In the genomic region with DNA sequence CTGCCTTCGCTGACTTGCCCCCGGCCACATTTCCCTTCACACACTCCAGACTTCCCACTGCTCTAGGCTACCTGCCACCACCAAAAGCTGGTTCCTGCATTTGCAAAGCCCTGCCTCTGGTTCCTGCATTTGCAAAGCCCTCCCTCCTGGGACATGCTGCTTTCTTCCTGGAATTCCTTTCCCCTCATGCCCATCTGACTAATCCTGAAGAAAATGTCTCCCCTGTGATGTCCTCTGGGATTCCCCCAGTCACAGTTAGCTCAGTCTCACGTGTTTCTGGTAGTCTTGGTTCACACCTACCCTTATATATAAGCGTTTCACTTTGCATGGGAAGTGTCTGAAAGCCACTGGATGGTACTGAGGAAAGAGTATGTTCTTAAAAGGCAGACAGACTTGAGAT, we compare ENCODE assay signal across 1 cellular context.
A peak's percentile ranks its signal among the peaks of the same experiment; 100 is the strongest.
TF ChIP-seq lines count a peak whose summit lies in the region.

No MANE protein-coding gene starts in this region.

TF ChIP-seq in H1, 55 proteins besides CTCF, POLR2A, EP300 and RAD21:
- TF ChIP-seq RBBP5 (IDR thresholded peaks at IDR 0.05; ENCODE audit: borderline replicate concordance, low read depth, low read length): no peak
- no peak for TF ChIP-seq NRF1 (IDR thresholded peaks at IDR 0.05; ENCODE audit: low read depth, low read length)
- TF ChIP-seq SRF (IDR thresholded peaks at IDR 0.05; ENCODE audit: low read depth, low read length): no peak
- no peak for TF ChIP-seq SAP30 (IDR thresholded peaks at IDR 0.05; ENCODE audit: insufficient read depth, insufficient replicate concordance, low read length)
- TF ChIP-seq CBX5 (IDR thresholded peaks at IDR 0.05; ENCODE audit: low read depth, low read length): no peak
- TF ChIP-seq GABPA (IDR thresholded peaks at IDR 0.05; ENCODE audit: borderline replicate concordance, insufficient read depth, low read length): no peak
- TF ChIP-seq RNF2 (IDR thresholded peaks at IDR 0.05; ENCODE audit: borderline replicate concordance, low read depth, low read length, missing control alignments, poor library complexity, severe bottlenecking): no peak
- TF ChIP-seq, protein P1, sequence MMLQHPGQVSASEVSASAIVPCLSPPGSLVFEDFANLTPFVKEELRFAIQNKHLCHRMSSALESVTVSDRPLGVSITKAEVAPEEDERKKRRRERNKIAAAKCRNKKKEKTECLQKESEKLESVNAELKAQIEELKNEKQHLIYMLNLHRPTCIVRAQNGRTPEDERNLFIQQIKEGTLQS (IDR thresholded peaks at IDR 0.05; ENCODE audit: insufficient read depth, low read depth, low read length): no peak
- no peak for TF ChIP-seq RFX5 (IDR thresholded peaks at IDR 0.05; ENCODE audit: borderline replicate concordance, low read depth, low read length)
- TF ChIP-seq, protein P2, sequence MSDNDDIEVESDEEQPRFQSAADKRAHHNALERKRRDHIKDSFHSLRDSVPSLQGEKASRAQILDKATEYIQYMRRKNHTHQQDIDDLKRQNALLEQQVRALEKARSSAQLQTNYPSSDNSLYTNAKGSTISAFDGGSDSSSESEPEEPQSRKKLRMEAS (IDR thresholded peaks at IDR 0.05): peak; percentile 85
- no peak for TF ChIP-seq RXRA (IDR thresholded peaks at IDR 0.05; ENCODE audit: insufficient read depth, low read depth, low read length)
- TF ChIP-seq POU5F1 (IDR thresholded peaks at IDR 0.05; ENCODE audit: low read depth, low read length): no peak
- TF ChIP-seq, protein P3, sequence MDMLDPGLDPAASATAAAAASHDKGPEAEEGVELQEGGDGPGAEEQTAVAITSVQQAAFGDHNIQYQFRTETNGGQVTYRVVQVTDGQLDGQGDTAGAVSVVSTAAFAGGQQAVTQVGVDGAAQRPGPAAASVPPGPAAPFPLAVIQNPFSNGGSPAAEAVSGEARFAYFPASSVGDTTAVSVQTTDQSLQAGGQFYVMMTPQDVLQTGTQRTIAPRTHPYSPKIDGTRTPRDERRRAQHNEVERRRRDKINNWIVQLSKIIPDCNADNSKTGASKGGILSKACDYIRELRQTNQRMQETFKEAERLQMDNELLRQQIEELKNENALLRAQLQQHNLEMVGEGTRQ (IDR thresholded peaks at IDR 0.05; ENCODE audit: low read length): no peak
- TF ChIP-seq TAF1 (IDR thresholded peaks at IDR 0.05; ENCODE audit: low read depth, low read length): no peak
- no peak for TF ChIP-seq TCF12 (IDR thresholded peaks at IDR 0.05; ENCODE audit: low read depth, low read length)
- no peak for TF ChIP-seq FOSL1 (IDR thresholded peaks at IDR 0.05; ENCODE audit: insufficient read depth, low read depth, low read length)
- TF ChIP-seq ZNF274 (IDR thresholded peaks at IDR 0.05; ENCODE audit: borderline replicate concordance, extremely low read depth, low read length): no peak
- TF ChIP-seq ASH2L (IDR thresholded peaks at IDR 0.05; ENCODE audit: low read length): no peak
- TF ChIP-seq MAFK (IDR thresholded peaks at IDR 0.05; ENCODE audit: low read depth, low read length): no peak
- TF ChIP-seq KDM1A (IDR thresholded peaks at IDR 0.05; ENCODE audit: borderline replicate concordance, low read length): peak; percentile 84; the same call in 1 of the 2 replicates
- no peak for TF ChIP-seq POLR2AphosphoS5 (IDR thresholded peaks at IDR 0.05; ENCODE audit: low read depth, low read length)
- TF ChIP-seq HDAC6 (IDR thresholded peaks at IDR 0.05; ENCODE audit: low read depth, low read length): no peak
- TF ChIP-seq KDM4A (IDR thresholded peaks at IDR 0.05; ENCODE audit: low read depth, low read length, severe bottlenecking): no peak
- TF ChIP-seq JUN (IDR thresholded peaks at IDR 0.05; ENCODE audit: low read depth, low read length): no peak
- TF ChIP-seq TEAD4 (IDR thresholded peaks at IDR 0.05; ENCODE audit: low read depth, low read length): peak; percentile 95
- TF ChIP-seq TBP (IDR thresholded peaks at IDR 0.05; ENCODE audit: low read depth, low read length): peak; percentile 39; the same call in 1 of the 2 replicates
- TF ChIP-seq, protein P4, sequence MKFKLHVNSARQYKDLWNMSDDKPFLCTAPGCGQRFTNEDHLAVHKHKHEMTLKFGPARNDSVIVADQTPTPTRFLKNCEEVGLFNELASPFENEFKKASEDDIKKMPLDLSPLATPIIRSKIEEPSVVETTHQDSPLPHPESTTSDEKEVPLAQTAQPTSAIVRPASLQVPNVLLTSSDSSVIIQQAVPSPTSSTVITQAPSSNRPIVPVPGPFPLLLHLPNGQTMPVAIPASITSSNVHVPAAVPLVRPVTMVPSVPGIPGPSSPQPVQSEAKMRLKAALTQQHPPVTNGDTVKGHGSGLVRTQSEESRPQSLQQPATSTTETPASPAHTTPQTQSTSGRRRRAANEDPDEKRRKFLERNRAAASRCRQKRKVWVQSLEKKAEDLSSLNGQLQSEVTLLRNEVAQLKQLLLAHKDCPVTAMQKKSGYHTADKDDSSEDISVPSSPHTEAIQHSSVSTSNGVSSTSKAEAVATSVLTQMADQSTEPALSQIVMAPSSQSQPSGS (IDR thresholded peaks at IDR 0.05; ENCODE audit: low read length): no peak; the same call in 1 of the 2 replicates
- no peak for TF ChIP-seq SIRT6 (IDR thresholded peaks at IDR 0.05; ENCODE audit: low read length)
- TF ChIP-seq, protein P5, sequence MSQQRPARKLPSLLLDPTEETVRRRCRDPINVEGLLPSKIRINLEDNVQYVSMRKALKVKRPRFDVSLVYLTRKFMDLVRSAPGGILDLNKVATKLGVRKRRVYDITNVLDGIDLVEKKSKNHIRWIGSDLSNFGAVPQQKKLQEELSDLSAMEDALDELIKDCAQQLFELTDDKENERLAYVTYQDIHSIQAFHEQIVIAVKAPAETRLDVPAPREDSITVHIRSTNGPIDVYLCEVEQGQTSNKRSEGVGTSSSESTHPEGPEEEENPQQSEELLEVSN (IDR thresholded peaks at IDR 0.05): peak; percentile 64; the same call in 1 of the 2 replicates
- no peak for TF ChIP-seq CHD1 (IDR thresholded peaks at IDR 0.05; ENCODE audit: low read depth, low read length)
- TF ChIP-seq CTBP2 (IDR thresholded peaks at IDR 0.05; ENCODE audit: borderline replicate concordance, insufficient read depth, insufficient read length, low read length): no peak
- no peak for TF ChIP-seq CBX8 (IDR thresholded peaks at IDR 0.05; ENCODE audit: borderline replicate concordance, low read depth, low read length)
- 0 out of 2 replicates have a peak, but pooled peaks have one; percentile 23 for TF ChIP-seq GTF2F1 (IDR thresholded peaks at IDR 0.05; ENCODE audit: borderline replicate concordance, low read depth, low read length)
- TF ChIP-seq SP1 (IDR thresholded peaks at IDR 0.05; ENCODE audit: low read depth, low read length): 0 out of 2 replicates have a peak, but pooled peaks have one; percentile 38
- TF ChIP-seq SP4 (IDR thresholded peaks at IDR 0.05; ENCODE audit: low read length): no peak
- no peak for TF ChIP-seq EZH2 (IDR thresholded peaks at IDR 0.05; ENCODE audit: low read depth, low read length, severe bottlenecking)
- TF ChIP-seq NANOG (IDR thresholded peaks at IDR 0.05; ENCODE audit: insufficient read depth, low read depth, low read length, poor library complexity, severe bottlenecking): no peak
- TF ChIP-seq BACH1 (IDR thresholded peaks at IDR 0.05; ENCODE audit: low read length): no peak
- TF ChIP-seq TAF7 (optimal IDR thresholded peaks at IDR 0.05; ENCODE audit: borderline replicate concordance, low read depth, low read length): no peak
- no peak for TF ChIP-seq CHD2 (IDR thresholded peaks at IDR 0.05; ENCODE audit: low read length)
- no peak for TF ChIP-seq BRCA1 (IDR thresholded peaks at IDR 0.05; ENCODE audit: low read depth, low read length)
- peak in 1 of 2 experiments; percentile 86; a peak in 1 of 4 replicates for TF ChIP-seq HDAC2 (IDR thresholded peaks at IDR 0.05; ENCODE audit: borderline replicate concordance in 1 of 2, low read depth in 2 of 2, low read length in 2 of 2)
- peak; percentile 32; the same call in 1 of the 2 replicates for TF ChIP-seq JUND (IDR thresholded peaks at IDR 0.05; ENCODE audit: low read length)
- TF ChIP-seq BCL11A (IDR thresholded peaks at IDR 0.05; ENCODE audit: low read depth in 2 of 2, low read length in 2 of 2): no peak
- no peak for TF ChIP-seq KDM5A (IDR thresholded peaks at IDR 0.05; ENCODE audit: low read length)
- TF ChIP-seq CEBPB (IDR thresholded peaks at IDR 0.05; ENCODE audit: low read depth, low read length): no peak
- TF ChIP-seq SIN3A (conservative IDR thresholded peaks at IDR 0.05 in 1 of 2, IDR thresholded peaks at IDR 0.05 in 1 of 2; ENCODE audit: low read depth in 1 of 2, low read length in 2 of 2): 0 out of 4 replicates have a peak, but pooled peaks of 1 of the 2 experiments have one; percentile 44
- TF ChIP-seq SP2 (IDR thresholded peaks at IDR 0.05; ENCODE audit: low read length): no peak
- TF ChIP-seq CREB1 (IDR thresholded peaks at IDR 0.05): no peak
- peak; percentile 3; the same call in 1 of the 2 replicates for TF ChIP-seq EGR1 (IDR thresholded peaks at IDR 0.05; ENCODE audit: borderline replicate concordance, low read depth, low read length)
- no peak for TF ChIP-seq SUZ12 (IDR thresholded peaks at IDR 0.05; ENCODE audit: low read length)
- TF ChIP-seq, protein P6, sequence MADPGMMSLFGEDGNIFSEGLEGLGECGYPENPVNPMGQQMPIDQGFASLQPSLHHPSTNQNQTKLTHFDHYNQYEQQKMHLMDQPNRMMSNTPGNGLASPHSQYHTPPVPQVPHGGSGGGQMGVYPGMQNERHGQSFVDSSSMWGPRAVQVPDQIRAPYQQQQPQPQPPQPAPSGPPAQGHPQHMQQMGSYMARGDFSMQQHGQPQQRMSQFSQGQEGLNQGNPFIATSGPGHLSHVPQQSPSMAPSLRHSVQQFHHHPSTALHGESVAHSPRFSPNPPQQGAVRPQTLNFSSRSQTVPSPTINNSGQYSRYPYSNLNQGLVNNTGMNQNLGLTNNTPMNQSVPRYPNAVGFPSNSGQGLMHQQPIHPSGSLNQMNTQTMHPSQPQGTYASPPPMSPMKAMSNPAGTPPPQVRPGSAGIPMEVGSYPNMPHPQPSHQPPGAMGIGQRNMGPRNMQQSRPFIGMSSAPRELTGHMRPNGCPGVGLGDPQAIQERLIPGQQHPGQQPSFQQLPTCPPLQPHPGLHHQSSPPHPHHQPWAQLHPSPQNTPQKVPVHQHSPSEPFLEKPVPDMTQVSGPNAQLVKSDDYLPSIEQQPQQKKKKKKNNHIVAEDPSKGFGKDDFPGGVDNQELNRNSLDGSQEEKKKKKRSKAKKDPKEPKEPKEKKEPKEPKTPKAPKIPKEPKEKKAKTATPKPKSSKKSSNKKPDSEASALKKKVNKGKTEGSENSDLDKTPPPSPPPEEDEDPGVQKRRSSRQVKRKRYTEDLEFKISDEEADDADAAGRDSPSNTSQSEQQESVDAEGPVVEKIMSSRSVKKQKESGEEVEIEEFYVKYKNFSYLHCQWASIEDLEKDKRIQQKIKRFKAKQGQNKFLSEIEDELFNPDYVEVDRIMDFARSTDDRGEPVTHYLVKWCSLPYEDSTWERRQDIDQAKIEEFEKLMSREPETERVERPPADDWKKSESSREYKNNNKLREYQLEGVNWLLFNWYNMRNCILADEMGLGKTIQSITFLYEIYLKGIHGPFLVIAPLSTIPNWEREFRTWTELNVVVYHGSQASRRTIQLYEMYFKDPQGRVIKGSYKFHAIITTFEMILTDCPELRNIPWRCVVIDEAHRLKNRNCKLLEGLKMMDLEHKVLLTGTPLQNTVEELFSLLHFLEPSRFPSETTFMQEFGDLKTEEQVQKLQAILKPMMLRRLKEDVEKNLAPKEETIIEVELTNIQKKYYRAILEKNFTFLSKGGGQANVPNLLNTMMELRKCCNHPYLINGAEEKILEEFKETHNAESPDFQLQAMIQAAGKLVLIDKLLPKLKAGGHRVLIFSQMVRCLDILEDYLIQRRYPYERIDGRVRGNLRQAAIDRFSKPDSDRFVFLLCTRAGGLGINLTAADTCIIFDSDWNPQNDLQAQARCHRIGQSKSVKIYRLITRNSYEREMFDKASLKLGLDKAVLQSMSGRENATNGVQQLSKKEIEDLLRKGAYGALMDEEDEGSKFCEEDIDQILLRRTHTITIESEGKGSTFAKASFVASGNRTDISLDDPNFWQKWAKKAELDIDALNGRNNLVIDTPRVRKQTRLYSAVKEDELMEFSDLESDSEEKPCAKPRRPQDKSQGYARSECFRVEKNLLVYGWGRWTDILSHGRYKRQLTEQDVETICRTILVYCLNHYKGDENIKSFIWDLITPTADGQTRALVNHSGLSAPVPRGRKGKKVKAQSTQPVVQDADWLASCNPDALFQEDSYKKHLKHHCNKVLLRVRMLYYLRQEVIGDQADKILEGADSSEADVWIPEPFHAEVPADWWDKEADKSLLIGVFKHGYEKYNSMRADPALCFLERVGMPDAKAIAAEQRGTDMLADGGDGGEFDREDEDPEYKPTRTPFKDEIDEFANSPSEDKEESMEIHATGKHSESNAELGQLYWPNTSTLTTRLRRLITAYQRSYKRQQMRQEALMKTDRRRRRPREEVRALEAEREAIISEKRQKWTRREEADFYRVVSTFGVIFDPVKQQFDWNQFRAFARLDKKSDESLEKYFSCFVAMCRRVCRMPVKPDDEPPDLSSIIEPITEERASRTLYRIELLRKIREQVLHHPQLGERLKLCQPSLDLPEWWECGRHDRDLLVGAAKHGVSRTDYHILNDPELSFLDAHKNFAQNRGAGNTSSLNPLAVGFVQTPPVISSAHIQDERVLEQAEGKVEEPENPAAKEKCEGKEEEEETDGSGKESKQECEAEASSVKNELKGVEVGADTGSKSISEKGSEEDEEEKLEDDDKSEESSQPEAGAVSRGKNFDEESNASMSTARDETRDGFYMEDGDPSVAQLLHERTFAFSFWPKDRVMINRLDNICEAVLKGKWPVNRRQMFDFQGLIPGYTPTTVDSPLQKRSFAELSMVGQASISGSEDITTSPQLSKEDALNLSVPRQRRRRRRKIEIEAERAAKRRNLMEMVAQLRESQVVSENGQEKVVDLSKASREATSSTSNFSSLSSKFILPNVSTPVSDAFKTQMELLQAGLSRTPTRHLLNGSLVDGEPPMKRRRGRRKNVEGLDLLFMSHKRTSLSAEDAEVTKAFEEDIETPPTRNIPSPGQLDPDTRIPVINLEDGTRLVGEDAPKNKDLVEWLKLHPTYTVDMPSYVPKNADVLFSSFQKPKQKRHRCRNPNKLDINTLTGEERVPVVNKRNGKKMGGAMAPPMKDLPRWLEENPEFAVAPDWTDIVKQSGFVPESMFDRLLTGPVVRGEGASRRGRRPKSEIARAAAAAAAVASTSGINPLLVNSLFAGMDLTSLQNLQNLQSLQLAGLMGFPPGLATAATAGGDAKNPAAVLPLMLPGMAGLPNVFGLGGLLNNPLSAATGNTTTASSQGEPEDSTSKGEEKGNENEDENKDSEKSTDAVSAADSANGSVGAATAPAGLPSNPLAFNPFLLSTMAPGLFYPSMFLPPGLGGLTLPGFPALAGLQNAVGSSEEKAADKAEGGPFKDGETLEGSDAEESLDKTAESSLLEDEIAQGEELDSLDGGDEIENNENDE (IDR thresholded peaks at IDR 0.05; ENCODE audit: insufficient replicate concordance, low read length): no peak
- TF ChIP-seq PHF8 (conservative IDR thresholded peaks at IDR 0.05; ENCODE audit: low read depth, low read length): no peak
- TF ChIP-seq YY1 (IDR thresholded peaks at IDR 0.05; ENCODE audit: low read depth, low read length): peak; percentile 58
- TF ChIP-seq SIX5 (IDR thresholded peaks at IDR 0.05; ENCODE audit: low read depth, low read length): no peak
